In the genomic region with DNA sequence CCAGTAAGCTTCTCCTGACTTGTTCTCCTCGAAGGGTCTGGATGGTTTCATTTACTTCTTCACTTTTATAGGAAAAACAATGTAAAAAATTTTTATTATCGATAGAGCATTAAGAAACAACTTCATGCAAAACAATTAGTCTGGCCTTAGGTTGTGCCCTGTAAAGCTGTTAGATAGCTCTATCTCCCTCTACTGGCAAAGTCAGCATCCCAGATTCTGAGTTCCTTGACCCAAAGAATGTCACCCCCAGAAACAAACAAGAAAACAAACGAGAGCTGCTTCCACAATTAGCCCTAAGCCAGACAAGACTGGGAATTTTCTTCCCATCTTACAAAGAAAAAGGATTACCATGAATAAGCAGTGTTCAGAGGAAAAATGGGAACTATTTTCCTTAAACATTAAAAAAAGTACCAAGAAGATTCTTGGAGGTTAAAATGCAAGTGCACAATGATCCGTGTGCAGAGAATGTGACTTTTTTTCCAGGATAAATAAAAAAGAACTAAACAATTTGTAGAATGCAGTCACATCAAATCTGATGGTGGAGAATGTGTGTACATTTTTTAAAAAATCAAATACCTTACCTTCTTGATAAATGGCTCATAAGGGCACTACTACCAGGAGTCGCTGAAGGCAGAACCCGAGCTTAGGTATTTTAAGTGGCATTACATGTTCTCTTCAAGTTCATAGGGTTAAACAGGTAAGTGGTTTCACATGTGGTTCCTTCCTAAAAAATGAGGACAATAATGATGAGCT, we compare ENCODE assay signal across 9 cellular contexts.
DNase-seq lines count a peak whose midpoint lies in the region; ATAC-seq and TF ChIP-seq lines count a peak whose summit lies in the region.
"Had no signal": no experiment of that assay in that cellular context is flagged by ENCODE, and none has a peak within 500 bp of the region (broad histone marks: within the 10 kb centered on the region; RNA-seq: fewer than 3 reads in every experiment).

No MANE protein-coding gene starts in this region.

- H3K4me3 Mint-ChIP-seq in effector memory CD8-positive, alpha-beta T cell: no peak overlapping the region
- H3K4me3 Mint-ChIP-seq: activated B cell treated with CpG ODN at 0.5 μM for 24 hours had no signal

- H3K36me3 Mint-ChIP-seq in effector memory CD8-positive, alpha-beta T cell (ENCODE audit: insufficient read depth): no peaks in the 10 kb centered on the region

- no peak for ATAC-seq in GM18858 (IDR thresholded peaks at IDR 0.05; ENCODE audit: unreplicated experiment)
- ATAC-seq in effector memory CD8-positive, alpha-beta T cell (replicated peaks): no peak

- no peak overlapping the region for H3K27ac ChIP-seq in coronary artery

- H3K4me1 Mint-ChIP-seq in effector memory CD8-positive, alpha-beta T cell (ENCODE audit: low read depth in 2 of 2): no peaks in the 10 kb centered on the region
- H3K4me1 Mint-ChIP-seq: activated B cell treated with CpG ODN at 0.5 μM for 24 hours had no signal

- H3K27me3 Mint-ChIP-seq in effector memory CD8-positive, alpha-beta T cell: no peaks in the 10 kb centered on the region
- H3K27me3 Mint-ChIP-seq: activated B cell treated with CpG ODN at 0.5 μM for 24 hours had no signal

- TF ChIP-seq CTCF in GM12873 (IDR thresholded peaks at IDR 0.05; ENCODE audit: insufficient read depth, low read depth, low read length, missing control alignments) (peak; percentile 46), NB4 (IDR thresholded peaks at IDR 0.05; ENCODE audit: low read depth, low read length) (peak; percentile 58), coronary artery (IDR thresholded peaks at IDR 0.05) (peak; percentile 23)

- peak; percentile 44 for DNase-seq in NB4 (ENCODE audit: low read depth)
- no peak for DNase-seq in coronary artery (ENCODE audit: low spot score)
- DNase-seq in midbrain (lab: John Stamatoyannopoulos, UW): peak; percentile 13
- no peak for DNase-seq in effector memory CD8-positive, alpha-beta T cell
- DNase-seq in cerebellar nuclear complex (lab: John Stamatoyannopoulos, UW): no peak
- no peak for DNase-seq in activated T-cell treated with anti-CD3 and anti-CD28 coated beads, Interleukin-2, amount 50 U/mL, for 48 hours
- DNase-seq: activated B cell treated with CpG ODN at 0.5 μM for 24 hours had no signal

- no peak overlapping the region for H3K27ac Mint-ChIP-seq in effector memory CD8-positive, alpha-beta T cell
- H3K27ac Mint-ChIP-seq: activated B cell treated with CpG ODN at 0.5 μM for 24 hours had no signal

- H3K4me3 ChIP-seq in NB4 (ENCODE audit: low read depth, low read length) (no peak overlapping the region), coronary artery (no peak overlapping the region)

- no peaks in the 10 kb centered on the region for H3K9me3 Mint-ChIP-seq in effector memory CD8-positive, alpha-beta T cell
- H3K9me3 Mint-ChIP-seq: activated B cell treated with CpG ODN at 0.5 μM for 24 hours had no signal

- TF ChIP-seq POLR2A in NB4 (IDR thresholded peaks at IDR 0.05; ENCODE audit: extremely low read depth, insufficient read length): no peak

Comparison
In these comparisons a context has a peak if more than half of its experiments do, and no peak if none do; other contexts are left out.
1. DNase-seq: peak in NB4 (single experiment) and midbrain (single experiment); none in coronary artery (single experiment), effector memory CD8-positive, alpha-beta T cell (0 of 3), cerebellar nuclear complex (0 of 2) and activated T-cell treated with anti-CD3 and anti-CD28 coated beads, Interleukin-2, amount 50 U/mL, for 48 hours (0 of 2).
2. Peak in every context shown above with its lines, with median percentiles within 50 percentile points of each other: CTCF ChIP-seq.